In the genomic region with DNA sequence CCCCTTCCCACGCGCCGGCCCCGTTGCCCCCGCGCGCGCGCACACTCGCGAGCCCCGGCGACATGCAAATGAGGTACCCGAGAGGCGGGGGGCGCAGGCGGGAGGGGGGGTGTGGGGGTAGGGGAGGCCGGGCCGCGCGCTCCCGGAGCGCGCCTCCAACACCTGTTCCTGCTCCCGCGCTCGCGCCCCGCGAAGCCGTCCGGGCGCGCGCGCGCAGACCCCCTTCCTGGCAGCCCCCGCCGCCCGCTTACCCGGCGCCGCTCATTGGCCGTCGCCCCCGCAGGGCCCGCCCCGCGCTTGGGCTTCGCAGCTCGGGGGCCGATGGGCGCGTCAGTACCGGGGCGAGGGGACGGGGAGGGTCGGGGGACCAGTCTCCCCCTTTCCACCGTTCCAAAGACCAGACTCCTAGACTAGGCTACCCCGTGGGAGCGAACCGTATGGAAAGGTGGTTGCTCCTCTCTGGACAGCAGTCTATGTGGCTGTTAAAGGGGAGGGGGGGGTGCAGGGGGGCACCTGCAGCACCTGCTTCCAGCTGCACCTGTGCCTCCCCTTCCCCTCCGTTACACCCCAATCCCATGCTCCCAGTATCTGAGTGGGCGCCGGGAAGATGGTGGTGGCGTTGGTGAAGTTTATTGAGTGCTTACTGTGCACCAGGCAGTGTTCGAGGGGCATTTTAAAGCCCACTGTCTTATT, we compare ENCODE assay signal across 8 cellular contexts. TPM values are rescaled to one million over a fixed set of nuclear protein-coding genes. Genes with fewer than 3 reads are reported as not detected.
DNase-seq lines count a peak whose midpoint lies in the region; ATAC-seq, FAIRE-seq and TF ChIP-seq lines count a peak whose summit lies in the region.

No MANE protein-coding gene starts in this region.

- ATAC-seq in stimulated activated naive B cell treated with anti-CD40 and anti-IgM and Interleukin-4, amounts not matched to agents 10 μg/mL and 1 μg/mL and 100 μg/mL, for 72 hours (replicated peaks), result peak; percentile 1 to 4

- H3K27me3 ChIP-seq in CD8-positive, alpha-beta memory T cell (ENCODE audit: insufficient read depth, low read length, poor library complexity, severe bottlenecking), result no peaks in the 10 kb centered on the region
- H3K27me3 ChIP-seq in HL-60 (ENCODE audit: insufficient read depth, poor library complexity, severe bottlenecking), result no peaks in the 10 kb centered on the region
- H3K27me3 ChIP-seq in bronchial epithelial cell (ENCODE audit: control insufficient read depth, insufficient read depth, low read length), result no peaks in the 10 kb centered on the region

- CTCF ChIA-PET in CD8-positive, alpha-beta memory T cell (lab: Charles Lee), result interaction anchor here (1.0 to 3.9 kb wide), 3 partner anchors 19 to 133 kb away, joined by 3 to 15 read pairs (median 4); a partner anchor contains a TSS

- peak overlapping the region; percentile 66 to 95 (median 82) for H3K27ac Mint-ChIP-seq in CD8-positive, alpha-beta memory T cell
- H3K27ac Mint-ChIP-seq in stimulated activated naive B cell treated with anti-CD40 and anti-IgM and Interleukin-4, amounts not matched to agents 10 μg/mL and 1 μg/mL and 100 μg/mL, for 72 hours, result peak overlapping the region; percentile 71

- no peak for TF ChIP-seq CTCF in HL-60 (IDR thresholded peaks at IDR 0.05; ENCODE audit: insufficient read depth, low read length)
- no peak for TF ChIP-seq CTCF in bronchial epithelial cell (IDR thresholded peaks at IDR 0.05; ENCODE audit: insufficient read depth, low read length, severe bottlenecking)
- TF ChIP-seq CTCF in lower leg skin (IDR thresholded peaks at IDR 0.05), result no peak

- no peak for FAIRE-seq in bronchial epithelial cell (lab: Jason Lieb, UNC)

- 1 to 2% methylated on average over 36 of the region's 67 CpGs for WGBS in lower leg skin, 2 donors

- no peaks in the 10 kb centered on the region for H3K9me3 ChIP-seq in CD8-positive, alpha-beta memory T cell (ENCODE audit: low read length)

- DNase-seq in CD8-positive, alpha-beta memory T cell, result peak in 1 of 5 donors; percentile 76
- DNase-seq in GM19240 (ENCODE audit: insufficient read length, low spot score) (peak; percentile 45), HL-60 (ENCODE audit: low read depth in 1 of 2, low spot score in 1 of 2) (peak in 1 of 2 experiments; percentile 74), OCI-M2 (lab: John Stamatoyannopoulos, UW; ENCODE audit: unreplicated experiment) (peak; percentile 64), bronchial epithelial cell (ENCODE audit: low read depth) (no peak), lower leg skin (ENCODE audit: low spot score in 2 of 2) (peak; percentile 38 to 91), HK-2 (ENCODE audit: unreplicated experiment) (no peak)
- peak; percentile 44 for DNase-seq in stimulated activated naive B cell treated with anti-CD40 and anti-IgM and Interleukin-4, amounts not matched to agents 10 μg/mL and 1 μg/mL and 100 μg/mL, for 72 hours

- H3K36me3 ChIP-seq in CD8-positive, alpha-beta memory T cell (ENCODE audit: insufficient read depth, low read length), result peaks cover 8% of the 10 kb centered on the region
- H3K36me3 ChIP-seq in bronchial epithelial cell (ENCODE audit: control insufficient read depth, insufficient read depth, low read length), result peaks cover 8% of the 10 kb centered on the region

- intact Hi-C loops in lower leg skin (cut with DNase I; ENCODE audit: low total_unique reads), result no loop called here

- peak overlapping the region; percentile 35 for H3K4me3 ChIP-seq in CD8-positive, alpha-beta memory T cell (ENCODE audit: low read length)
- H3K4me3 ChIP-seq in HL-60 (replicated peaks; ENCODE audit: insufficient read depth, low read length), result peak overlapping the region; percentile 65
- H3K4me3 ChIP-seq in bronchial epithelial cell (ENCODE audit: low read depth, low read length), result peak overlapping the region; percentile 85
- peak overlapping the region; percentile 67 for H3K4me3 ChIP-seq in lower leg skin (ENCODE audit: low read depth, poor library complexity, severe bottlenecking)

- POLR2A ChIA-PET in CD8-positive, alpha-beta memory T cell (lab: Charles Lee), result interaction anchor here (1.0 to 2.5 kb wide), 8 partner anchors 20 to 346 kb away, joined by 3 to 19 read pairs (median 5); a partner anchor contains a TSS

- H3K4me1 Mint-ChIP-seq in CD8-positive, alpha-beta memory T cell, result peaks cover 19 to 36% (median 32%) of the 10 kb centered on the region in 3 donors
- peaks cover 30 to 57% of the 10 kb centered on the region in 2 donors for H3K4me1 Mint-ChIP-seq in stimulated activated naive B cell treated with anti-CD40 and anti-IgM and Interleukin-4, amounts not matched to agents 10 μg/mL and 1 μg/mL and 100 μg/mL, for 72 hours

- H3K4me3 Mint-ChIP-seq in CD8-positive, alpha-beta memory T cell, result peak overlapping the region; percentile 73 to 91 (median 88)
- H3K4me3 Mint-ChIP-seq in stimulated activated naive B cell treated with anti-CD40 and anti-IgM and Interleukin-4, amounts not matched to agents 10 μg/mL and 1 μg/mL and 100 μg/mL, for 72 hours, result peak overlapping the region; percentile 84 to 90

- peaks cover 23% of the 10 kb centered on the region for H3K4me1 ChIP-seq in CD8-positive, alpha-beta memory T cell (ENCODE audit: insufficient read depth, low read length)

- H3K9me3 Mint-ChIP-seq in CD8-positive, alpha-beta memory T cell, result no peaks in the 10 kb centered on the region
- H3K9me3 Mint-ChIP-seq in stimulated activated naive B cell treated with anti-CD40 and anti-IgM and Interleukin-4, amounts not matched to agents 10 μg/mL and 1 μg/mL and 100 μg/mL, for 72 hours, result peaks cover 5 to 9% of the 10 kb centered on the region in 2 donors

- H3K27me3 Mint-ChIP-seq in CD8-positive, alpha-beta memory T cell, result peaks cover 0 to 1% of the 10 kb centered on the region in 2 donors
- H3K27me3 Mint-ChIP-seq in stimulated activated naive B cell treated with anti-CD40 and anti-IgM and Interleukin-4, amounts not matched to agents 10 μg/mL and 1 μg/mL and 100 μg/mL, for 72 hours, result no peaks in the 10 kb centered on the region

- no peak for TF ChIP-seq POLR2A in lower leg skin (IDR thresholded peaks at IDR 0.05)

- H3K36me3 Mint-ChIP-seq in CD8-positive, alpha-beta memory T cell, result peaks cover 4 to 37% (median 6%) of the 10 kb centered on the region in 3 donors
- peaks cover 29 to 35% of the 10 kb centered on the region in 2 donors for H3K36me3 Mint-ChIP-seq in stimulated activated naive B cell treated with anti-CD40 and anti-IgM and Interleukin-4, amounts not matched to agents 10 μg/mL and 1 μg/mL and 100 μg/mL, for 72 hours

- H3K27ac ChIP-seq in CD8-positive, alpha-beta memory T cell (ENCODE audit: low read depth, low read length), result peak overlapping the region; percentile 91
- peak overlapping the region; percentile 97 for H3K27ac ChIP-seq in HL-60 (replicated peaks)

RNA-seq across cellular contexts. Expression of a gene that starts 0.4 kb away (rescaled TPM):
- total RNA-seq in CD8-positive, alpha-beta memory T cell, result 10 to 100 TPM; 13.9 to 15.8 TPM
- 35.9 TPM for polyA plus RNA-seq in CD8-positive, alpha-beta memory T cell
- total RNA-seq in bronchial epithelial cell, result 18.4 and 19.6 TPM in 2 replicates
- 10 to 100 TPM; 58.4 to 88.3 (median 78.3) TPM for total RNA-seq in lower leg skin

RNA-seq across cellular contexts. Expression of a gene that starts 1.2 kb away (rescaled TPM):
- 10 to 100 TPM; 23.9 to 25.8 TPM for total RNA-seq in CD8-positive, alpha-beta memory T cell
- polyA plus RNA-seq in CD8-positive, alpha-beta memory T cell, result 4.6 TPM
- 2.1 and 3.5 TPM in 2 replicates for total RNA-seq in bronchial epithelial cell
- total RNA-seq in lower leg skin, result 10 to 100 TPM in 1 of 4 donors, 1 to 10 TPM in 3; 5.9 to 14.3 (median 7.7) TPM

RNA-seq across cellular contexts. Expression of a gene that starts 5.0 kb away (rescaled TPM):
- 10 to 100 TPM; 12.7 to 15.3 TPM for total RNA-seq in CD8-positive, alpha-beta memory T cell
- 0.21 TPM for polyA plus RNA-seq in CD8-positive, alpha-beta memory T cell
- total RNA-seq in bronchial epithelial cell, result 0.53 and 0.64 TPM in 2 replicates
- total RNA-seq in lower leg skin, result 10 to 100 TPM in 3 of 4 donors, 1 to 10 TPM in 1; 8.1 to 17.8 (median 12.3) TPM

RNA-seq across cellular contexts. Expression of a gene that starts 19.8 kb away (rescaled TPM):
- total RNA-seq in CD8-positive, alpha-beta memory T cell, result 1 to 10 TPM; 6.0 to 6.6 TPM
- polyA plus RNA-seq in CD8-positive, alpha-beta memory T cell, result 0.35 TPM
- total RNA-seq in bronchial epithelial cell (1.8 and 2.2 TPM in 2 replicates), lower leg skin (1 to 10 TPM; 4.2 to 5.1 (median 4.6) TPM)

RNA-seq across cellular contexts. Expression of a gene that starts 23.9 kb away (rescaled TPM):
- total RNA-seq in CD8-positive, alpha-beta memory T cell, result 1 to 10 TPM; 2.6 to 2.9 TPM
- 1.0 TPM for polyA plus RNA-seq in CD8-positive, alpha-beta memory T cell
- 5.0 and 5.1 TPM in 2 replicates for total RNA-seq in bronchial epithelial cell
- 10 to 100 TPM in 2 of 4 donors, 1 to 10 TPM in 2; 5.7 to 10.3 (median 8.3) TPM for total RNA-seq in lower leg skin

Comparison
In these comparisons a context has a peak if more than half of its experiments do, and no peak if none do; other contexts are left out.
1. DNase-seq: peak in GM19240 (single experiment), OCI-M2 (single experiment), lower leg skin (2 of 2) and stimulated activated naive B cell treated with anti-CD40 and anti-IgM and Interleukin-4, amounts not matched to agents 10 μg/mL and 1 μg/mL and 100 μg/mL, for 72 hours (single experiment); none in bronchial epithelial cell (single experiment) and HK-2 (single experiment).
2. H3K4me3 ChIP-seq: peak in every context shown above with its lines; median percentile 85 in bronchial epithelial cell; 67 in lower leg skin; 65 in HL-60; 35 in CD8-positive, alpha-beta memory T cell.